1 cellular context compared by ENCODE assay signal in genomic region chr1:190608282-190608681, GRCh38.
TF ChIP-seq lines count a peak whose summit lies in the region.

No MANE protein-coding gene starts in this region.

TF ChIP-seq in K562, 482 proteins besides CTCF, POLR2A, EP300 and RAD21 (continued from another document and continues in another):
- TF ChIP-seq TCF15 (CRISPR knock-in tag; IDR thresholded peaks at IDR 0.05), result no peak
- TF ChIP-seq ZNF57 (CRISPR knock-in tag; IDR thresholded peaks at IDR 0.05), result no peak
- no peak for TF ChIP-seq TCF7L2 (IDR thresholded peaks at IDR 0.05; ENCODE audit: low read depth, low read length)
- TF ChIP-seq MAFF (IDR thresholded peaks at IDR 0.05; ENCODE audit: low read length), result no peak
- no peak for TF ChIP-seq ZNF140 (CRISPR knock-in tag; IDR thresholded peaks at IDR 0.05)
- TF ChIP-seq EZH2 (IDR thresholded peaks at IDR 0.05; ENCODE audit: borderline replicate concordance, low read depth, low read length), result no peak
- no peak for TF ChIP-seq GTF2A2 (tag; IDR thresholded peaks at IDR 0.05)
- TF ChIP-seq ARID3B (CRISPR knock-in tag; IDR thresholded peaks at IDR 0.05; ENCODE audit: borderline replicate concordance), result no peak
- no peak for TF ChIP-seq ZNF277 (CRISPR knock-in tag; IDR thresholded peaks at IDR 0.05; ENCODE audit: borderline replicate concordance)
- no peak for TF ChIP-seq ZNF512 (tag; IDR thresholded peaks at IDR 0.05)
- TF ChIP-seq ZNF217 (CRISPR knock-in tag; IDR thresholded peaks at IDR 0.05), result no peak
- no peak for TF ChIP-seq ZNF586 (CRISPR knock-in tag; conservative IDR thresholded peaks at IDR 0.05)
- TF ChIP-seq COPS2 (conservative IDR thresholded peaks at IDR 0.05), result no peak
- TF ChIP-seq ZBTB8A (IDR thresholded peaks at IDR 0.05; ENCODE audit: partially characterized antibody), result no peak
- TF ChIP-seq CREB5 (CRISPR knock-in tag; IDR thresholded peaks at IDR 0.05), result no peak
- TF ChIP-seq RUNX1 (IDR thresholded peaks at IDR 0.05; ENCODE audit: low read depth), result no peak
- 0 out of 2 replicates have a peak, but pooled peaks have one; percentile 40 for TF ChIP-seq ZNF311 (CRISPR knock-in tag; IDR thresholded peaks at IDR 0.05)
- TF ChIP-seq XRCC4 (IDR thresholded peaks at IDR 0.05; ENCODE audit: extremely low read depth, insufficient read depth, insufficient read length), result no peak
- TF ChIP-seq FOXA3 (CRISPR knock-in tag; conservative IDR thresholded peaks at IDR 0.05 in 1 of 2, IDR thresholded peaks at IDR 0.05 in 1 of 2), result no peak
- TF ChIP-seq ZNF407 (IDR thresholded peaks at IDR 0.05; ENCODE audit: low read depth), result no peak
- TF ChIP-seq NFIC (IDR thresholded peaks at IDR 0.05), result peak; percentile 29; the same call in 1 of the 2 replicates
- no peak for TF ChIP-seq MGA (IDR thresholded peaks at IDR 0.05)
- TF ChIP-seq ZNF134 (CRISPR knock-in tag; conservative IDR thresholded peaks at IDR 0.05), result no peak
- no peak for TF ChIP-seq GTF2B (IDR thresholded peaks at IDR 0.05; ENCODE audit: extremely low read depth, insufficient read length)
- TF ChIP-seq ZNF511 (CRISPR knock-in tag; IDR thresholded peaks at IDR 0.05), result no peak
